ENCODE assay signal across 25 cellular contexts in the genomic region with DNA sequence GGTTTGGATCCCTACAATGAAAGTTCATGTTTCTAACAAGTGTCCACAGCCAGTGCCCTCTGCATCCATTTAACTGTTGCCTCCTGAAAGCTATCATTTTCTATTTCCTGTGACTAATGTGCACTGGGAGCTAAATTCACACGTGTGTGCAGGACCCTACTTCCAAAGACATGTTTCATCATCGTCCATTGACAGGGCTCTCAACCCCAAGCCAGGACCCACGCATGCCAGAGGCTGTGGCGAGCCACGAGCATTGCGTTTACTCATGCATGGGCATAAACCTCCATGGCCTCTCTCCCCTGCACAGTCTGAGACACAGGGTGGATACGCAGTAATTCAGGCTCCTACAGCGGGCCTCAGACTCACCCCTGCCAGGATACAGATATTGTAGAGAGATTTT.
"Had no signal": no experiment of that assay in that cellular context is flagged by ENCODE, and none has a peak within 500 bp of the region (broad histone marks: within the 10 kb centered on the region; RNA-seq: fewer than 3 reads in every experiment).

No MANE protein-coding gene starts in this region.

- ATAC-seq: activated CD8-positive, alpha-beta memory T cell treated with anti-CD3 and anti-CD28 coated beads, Interleukin-2, amount 10 ng/mL, durations not matched to agents 7 days and 5 days; activated CD8-positive, alpha-beta T cell treated with anti-CD3 and anti-CD28 coated beads, Interleukin-2, amount 10 ng/mL, durations not matched to agents 7 days and 5 days; activated naive CD4-positive, alpha-beta T cell treated with anti-CD3 and anti-CD28 coated beads, Interleukin-2, amount 50 U/mL, for 72 hours; activated T-cell treated with anti-CD3 and anti-CD28 coated beads, Interleukin-2, amount 50 U/mL, for 72 hours; gastroesophageal sphincter; left cardiac atrium; left ventricle myocardium superior; mucosa of descending colon; natural killer cell treated with Interleukin-12 subunit alpha and Interleukin-12 subunit beta and Interleukin-15 and Interleukin-18, amount 100 ng/mL, for 72 hours; right cardiac atrium; T-helper 17 cell had no signal

- DNase-seq: activated B cell treated with CpG ODN at 0.5 μM for 24 hours; activated CD4-positive, alpha-beta T cell treated with anti-CD3 and anti-CD28 coated beads, Interleukin-2, amount 50 U/mL, for 1 hour; activated CD8-positive, alpha-beta memory T cell treated with anti-CD3 and anti-CD28 coated beads, Interleukin-2, amount 10 ng/mL, durations not matched to agents 7 days and 5 days; activated CD8-positive, alpha-beta T cell treated with anti-CD3 and anti-CD28 coated beads, Interleukin-2, amount 10 ng/mL, durations not matched to agents 7 days and 5 days; activated naive CD4-positive, alpha-beta T cell; activated T-cell treated with anti-CD3 and anti-CD28 coated beads for 4 hours; activated T-cell treated with anti-CD3 and anti-CD28 coated beads, Interleukin-2, amount 50 U/mL, for 72 hours; dermis blood vessel endothelial cell; effector CD4-positive, alpha-beta T cell; esophagus squamous epithelium; islet precursor cell; left cardiac atrium; left ventricle myocardium superior; mucosa of descending colon; right cardiac atrium; spleen; stimulated activated naive CD4-positive, alpha-beta T cell treated with Interleukin-2 at 50 U/mL for 16 hours; T-helper 17 cell; T1000; testis; trophoblast cell; uterus had no signal
